Comparison of ENCODE assay signal across 8 cellular contexts in genomic region chr2:199459286-199460100, GRCh38. TPM values are rescaled to one million over a fixed set of nuclear protein-coding genes. Genes with fewer than 3 reads are reported as not detected.
A peak's percentile ranks its signal among the peaks of the same experiment; 100 is the strongest.
DNase-seq lines count a peak whose midpoint lies in the region; ATAC-seq and TF ChIP-seq lines count a peak whose summit lies in the region.

No MANE protein-coding gene starts in this region.

- H3K9me3 ChIP-seq in neuron (ENCODE audit: low read length) (peaks cover 5% of the 10 kb centered on the region), tibial nerve (no peaks in the 10 kb centered on the region)

- H3K9me3 Mint-ChIP-seq in activated naive CD8-positive, alpha-beta T cell (ENCODE audit: low read depth): no peaks in the 10 kb centered on the region

- no peak for TF ChIP-seq POLR2A in tibial nerve (IDR thresholded peaks at IDR 0.05)

- peaks cover 8% of the 10 kb centered on the region for H3K27me3 ChIP-seq in neuron (ENCODE audit: insufficient read depth, low read length)
- peaks cover 0 to 81% of the 10 kb centered on the region in 2 donors for H3K27me3 ChIP-seq in tibial nerve

- peak overlapping the region; percentile 31 to 83 (median 78) for H3K27ac ChIP-seq in tibial nerve

- H3K36me3 ChIP-seq in neuron (ENCODE audit: insufficient read depth, low read length): no peaks in the 10 kb centered on the region
- no peaks in the 10 kb centered on the region for H3K36me3 ChIP-seq in tibial nerve

- H3K27me3 Mint-ChIP-seq in activated naive CD8-positive, alpha-beta T cell: peaks cover 28% of the 10 kb centered on the region

- no peaks in the 10 kb centered on the region for H3K36me3 Mint-ChIP-seq in activated naive CD8-positive, alpha-beta T cell

- peak overlapping the region; percentile 88 for H2AFZ ChIP-seq in neuron (ENCODE audit: low read depth, low read length)

- peak overlapping the region; percentile 95 for H3K4me3 Mint-ChIP-seq in activated naive CD8-positive, alpha-beta T cell

- peak overlapping the region; percentile 81 for H3K27ac Mint-ChIP-seq in activated naive CD8-positive, alpha-beta T cell

- peak in 1 of 2 donors; percentile 92 for TF ChIP-seq EP300 in tibial nerve (IDR thresholded peaks at IDR 0.05)

- peak; percentile 48 for ATAC-seq in GM21528 (IDR thresholded peaks at IDR 0.05; ENCODE audit: low FRiP score, unreplicated experiment)

- H3K4me1 ChIP-seq in neuron (ENCODE audit: insufficient read depth, low read length) (peaks cover 29% of the 10 kb centered on the region), tibial nerve (peaks cover 0 to 73% (median 22%) of the 10 kb centered on the region in 4 donors)

- TF ChIP-seq CTCF in LNCaP clone FGC (IDR thresholded peaks at IDR 0.05; ENCODE audit: control insufficient read depth, extremely low read depth, insufficient read depth) (0 out of 2 replicates have a peak, but pooled peaks have one; percentile 0), tibial nerve (IDR thresholded peaks at IDR 0.05) (peak in 2 of 5 experiments; percentile 43 to 59)

- peaks cover 35% of the 10 kb centered on the region for H3K4me1 Mint-ChIP-seq in activated naive CD8-positive, alpha-beta T cell (ENCODE audit: low read depth)

- 0% methylated on average over 62 to 69 of the region's 70 CpGs for WGBS in tibial nerve, 2 donors

- H3K4me3 ChIP-seq in LNCaP clone FGC (ENCODE audit: low read depth, low read length): peak overlapping the region; percentile 77
- H3K4me3 ChIP-seq in neuron (ENCODE audit: low read length): peak overlapping the region; percentile 90
- H3K4me3 ChIP-seq in tibial nerve: peak overlapping the region; percentile 74 to 89 (median 82)

- DNase-seq in COLO829 (ENCODE audit: low spot score): peak; percentile 78
- peak; percentile 74 for DNase-seq in LNCaP clone FGC (ENCODE audit: low read depth)
- peak; percentile 25 for DNase-seq in SIG-M5 (lab: John Stamatoyannopoulos, UW)
- peak; percentile 92 for DNase-seq in globus pallidus (ENCODE audit: low spot score)
- peak; percentile 78 to 90 for DNase-seq in tibial nerve (ENCODE audit: low spot score in 2 of 2)

RNA-seq across cellular contexts. Expression of gene SATB2, which starts 1.8 kb away (rescaled TPM):
- 10 to 100 TPM in 3 of 4 donors, 1 to 10 TPM in 1; 8.5 to 19.0 (median 12.0) TPM for total RNA-seq in tibial nerve

Comparison
In these comparisons a context has a peak if more than half of its experiments do, and no peak if none do; other contexts are left out.
1. Peak in every context shown above with its lines: DNase-seq, ATAC-seq, H3K4me3 ChIP-seq and H3K27ac ChIP-seq.
2. DNase-seq: peak in every context shown above with its lines; median percentile 92 in globus pallidus; 84 in tibial nerve; 78 in COLO829; 74 in LNCaP clone FGC; 25 in SIG-M5.